In genomic region chr22:21735198-21736083, GRCh38 we compare ENCODE assay signal across 1 cellular context.
TF ChIP-seq lines count a peak whose summit lies in the region.

TSS of gene YPEL1 (minus strand) at chr22:21735794. CDS start at chr22:21710744, 25,050 bp downstream.

TF ChIP-seq in GM12878, 131 proteins besides CTCF, POLR2A, EP300 and RAD21 (continued from another document and continues in another):
- TF ChIP-seq, protein P1, sequence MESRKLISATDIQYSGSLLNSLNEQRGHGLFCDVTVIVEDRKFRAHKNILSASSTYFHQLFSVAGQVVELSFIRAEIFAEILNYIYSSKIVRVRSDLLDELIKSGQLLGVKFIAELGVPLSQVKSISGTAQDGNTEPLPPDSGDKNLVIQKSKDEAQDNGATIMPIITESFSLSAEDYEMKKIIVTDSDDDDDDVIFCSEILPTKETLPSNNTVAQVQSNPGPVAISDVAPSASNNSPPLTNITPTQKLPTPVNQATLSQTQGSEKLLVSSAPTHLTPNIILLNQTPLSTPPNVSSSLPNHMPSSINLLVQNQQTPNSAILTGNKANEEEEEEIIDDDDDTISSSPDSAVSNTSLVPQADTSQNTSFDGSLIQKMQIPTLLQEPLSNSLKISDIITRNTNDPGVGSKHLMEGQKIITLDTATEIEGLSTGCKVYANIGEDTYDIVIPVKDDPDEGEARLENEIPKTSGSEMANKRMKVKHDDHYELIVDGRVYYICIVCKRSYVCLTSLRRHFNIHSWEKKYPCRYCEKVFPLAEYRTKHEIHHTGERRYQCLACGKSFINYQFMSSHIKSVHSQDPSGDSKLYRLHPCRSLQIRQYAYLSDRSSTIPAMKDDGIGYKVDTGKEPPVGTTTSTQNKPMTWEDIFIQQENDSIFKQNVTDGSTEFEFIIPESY (IDR thresholded peaks at IDR 0.05), result no peak
- TF ChIP-seq ZNF207 (IDR thresholded peaks at IDR 0.05; ENCODE audit: borderline replicate concordance) (no peak), EGR1 (IDR thresholded peaks at IDR 0.05; ENCODE audit: borderline replicate concordance in 1 of 2, low read depth in 2 of 2, low read length in 2 of 2) (peak in 1 of 2 experiments; percentile 72; a peak in 1 of 3 replicates), SPI1 (IDR thresholded peaks at IDR 0.05; ENCODE audit: borderline replicate concordance, insufficient read depth, low read depth, low read length) (no peak), MAX (IDR thresholded peaks at IDR 0.05; ENCODE audit: low read depth, low read length) (peak; percentile 88), JUNB (IDR thresholded peaks at IDR 0.05) (no peak), POLR2AphosphoS5 (IDR thresholded peaks at IDR 0.05; ENCODE audit: low read length) (no peak), FOXK2 (IDR thresholded peaks at IDR 0.05) (no peak), TCF12 (IDR thresholded peaks at IDR 0.05; ENCODE audit: low read depth, low read length) (peak; percentile 84), SMC3 (IDR thresholded peaks at IDR 0.05; ENCODE audit: borderline replicate concordance, low read length) (no peak), TBL1XR1 (IDR thresholded peaks at IDR 0.05; ENCODE audit: low read depth, low read length) (no peak), YY1 (IDR thresholded peaks at IDR 0.05; ENCODE audit: low read depth, low read length) (0 out of 2 replicates have a peak, but pooled peaks have one; percentile 32), RB1 (IDR thresholded peaks at IDR 0.05; ENCODE audit: borderline replicate concordance) (peak; percentile 84; the same call in 1 of the 2 replicates), REST (IDR thresholded peaks at IDR 0.05; ENCODE audit: low read depth, low read length) (no peak), POLR2AphosphoS2 (IDR thresholded peaks at IDR 0.05; ENCODE audit: low read depth, low read length) (no peak), IRF4 (IDR thresholded peaks at IDR 0.05; ENCODE audit: low read depth, low read length) (no peak), BCL11A (IDR thresholded peaks at IDR 0.05; ENCODE audit: low read depth, low read length) (no peak), SUZ12 (IDR thresholded peaks at IDR 0.05; ENCODE audit: unreplicated experiment) (no peak), KLF5 (IDR thresholded peaks at IDR 0.05; ENCODE audit: partially characterized antibody) (no peak), TARDBP (IDR thresholded peaks at IDR 0.05; ENCODE audit: borderline replicate concordance) (no peak), ESRRA (IDR thresholded peaks at IDR 0.05; ENCODE audit: low read length) (no peak), HDGF (IDR thresholded peaks at IDR 0.05) (no peak), RFX5 (IDR thresholded peaks at IDR 0.05; ENCODE audit: low read depth, low read length) (no peak), ZNF217 (IDR thresholded peaks at IDR 0.05) (peak; percentile 66; the same call in 1 of the 2 replicates), WRNIP1 (IDR thresholded peaks at IDR 0.05; ENCODE audit: borderline replicate concordance, low read depth, low read length) (no peak), TAF1 (IDR thresholded peaks at IDR 0.05; ENCODE audit: borderline replicate concordance, low read depth, low read length) (no peak), ZNF384 (IDR thresholded peaks at IDR 0.05; ENCODE audit: borderline replicate concordance, low read depth, low read length) (no peak), HDAC2 (IDR thresholded peaks at IDR 0.05) (no peak), PAX5 (IDR thresholded peaks at IDR 0.05; ENCODE audit: borderline replicate concordance, low read depth, low read length) (no peak), BRCA1 (IDR thresholded peaks at IDR 0.05; ENCODE audit: low read depth, low read length) (no peak), NRF1 (conservative IDR thresholded peaks at IDR 0.05; ENCODE audit: low read depth, low read length) (no peak), JUND (IDR thresholded peaks at IDR 0.05; ENCODE audit: low read depth, low read length) (no peak), IKZF2 (IDR thresholded peaks at IDR 0.05) (peak; percentile 37 to 46; a peak in 1 of 4 replicates), LARP7 (IDR thresholded peaks at IDR 0.05) (peak; percentile 62), CBFB (IDR thresholded peaks at IDR 0.05; ENCODE audit: low read depth) (no peak), BCL3 (IDR thresholded peaks at IDR 0.05; ENCODE audit: borderline replicate concordance, insufficient read depth, low read depth, low read length, poor library complexity, severe bottlenecking) (no peak), GATAD2B (conservative IDR thresholded peaks at IDR 0.05; ENCODE audit: low read depth) (peak; percentile 69), GABPA (IDR thresholded peaks at IDR 0.05; ENCODE audit: low read depth) (no peak), CBX5 (IDR thresholded peaks at IDR 0.05; ENCODE audit: low read depth) (no peak), MYC (IDR thresholded peaks at IDR 0.05; ENCODE audit: insufficient read depth, insufficient read length, insufficient replicate concordance, low read length, severe bottlenecking) (no peak), SUPT20H (IDR thresholded peaks at IDR 0.05; ENCODE audit: borderline replicate concordance, control insufficient read depth, low read depth, low read length) (no peak), ZZZ3 (IDR thresholded peaks at IDR 0.05; ENCODE audit: control insufficient read depth, insufficient read length, low read depth) (no peak)
- TF ChIP-seq, protein P2, sequence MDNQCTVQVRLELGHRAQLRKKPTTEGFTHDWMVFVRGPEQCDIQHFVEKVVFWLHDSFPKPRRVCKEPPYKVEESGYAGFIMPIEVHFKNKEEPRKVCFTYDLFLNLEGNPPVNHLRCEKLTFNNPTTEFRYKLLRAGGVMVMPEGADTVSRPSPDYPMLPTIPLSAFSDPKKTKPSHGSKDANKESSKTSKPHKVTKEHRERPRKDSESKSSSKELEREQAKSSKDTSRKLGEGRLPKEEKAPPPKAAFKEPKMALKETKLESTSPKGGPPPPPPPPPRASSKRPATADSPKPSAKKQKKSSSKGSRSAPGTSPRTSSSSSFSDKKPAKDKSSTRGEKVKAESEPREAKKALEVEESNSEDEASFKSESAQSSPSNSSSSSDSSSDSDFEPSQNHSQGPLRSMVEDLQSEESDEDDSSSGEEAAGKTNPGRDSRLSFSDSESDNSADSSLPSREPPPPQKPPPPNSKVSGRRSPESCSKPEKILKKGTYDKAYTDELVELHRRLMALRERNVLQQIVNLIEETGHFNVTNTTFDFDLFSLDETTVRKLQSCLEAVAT (IDR thresholded peaks at IDR 0.05), result no peak
- TF ChIP-seq, protein P3, sequence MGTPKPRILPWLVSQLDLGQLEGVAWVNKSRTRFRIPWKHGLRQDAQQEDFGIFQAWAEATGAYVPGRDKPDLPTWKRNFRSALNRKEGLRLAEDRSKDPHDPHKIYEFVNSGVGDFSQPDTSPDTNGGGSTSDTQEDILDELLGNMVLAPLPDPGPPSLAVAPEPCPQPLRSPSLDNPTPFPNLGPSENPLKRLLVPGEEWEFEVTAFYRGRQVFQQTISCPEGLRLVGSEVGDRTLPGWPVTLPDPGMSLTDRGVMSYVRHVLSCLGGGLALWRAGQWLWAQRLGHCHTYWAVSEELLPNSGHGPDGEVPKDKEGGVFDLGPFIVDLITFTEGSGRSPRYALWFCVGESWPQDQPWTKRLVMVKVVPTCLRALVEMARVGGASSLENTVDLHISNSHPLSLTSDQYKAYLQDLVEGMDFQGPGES (IDR thresholded peaks at IDR 0.05), result 0 out of 2 replicates have a peak, but pooled peaks have one; percentile 3
- TF ChIP-seq, protein P4, sequence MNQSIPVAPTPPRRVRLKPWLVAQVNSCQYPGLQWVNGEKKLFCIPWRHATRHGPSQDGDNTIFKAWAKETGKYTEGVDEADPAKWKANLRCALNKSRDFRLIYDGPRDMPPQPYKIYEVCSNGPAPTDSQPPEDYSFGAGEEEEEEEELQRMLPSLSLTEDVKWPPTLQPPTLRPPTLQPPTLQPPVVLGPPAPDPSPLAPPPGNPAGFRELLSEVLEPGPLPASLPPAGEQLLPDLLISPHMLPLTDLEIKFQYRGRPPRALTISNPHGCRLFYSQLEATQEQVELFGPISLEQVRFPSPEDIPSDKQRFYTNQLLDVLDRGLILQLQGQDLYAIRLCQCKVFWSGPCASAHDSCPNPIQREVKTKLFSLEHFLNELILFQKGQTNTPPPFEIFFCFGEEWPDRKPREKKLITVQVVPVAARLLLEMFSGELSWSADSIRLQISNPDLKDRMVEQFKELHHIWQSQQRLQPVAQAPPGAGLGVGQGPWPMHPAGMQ (IDR thresholded peaks at IDR 0.05; ENCODE audit: borderline replicate concordance), result no peak
- TF ChIP-seq, protein P5, sequence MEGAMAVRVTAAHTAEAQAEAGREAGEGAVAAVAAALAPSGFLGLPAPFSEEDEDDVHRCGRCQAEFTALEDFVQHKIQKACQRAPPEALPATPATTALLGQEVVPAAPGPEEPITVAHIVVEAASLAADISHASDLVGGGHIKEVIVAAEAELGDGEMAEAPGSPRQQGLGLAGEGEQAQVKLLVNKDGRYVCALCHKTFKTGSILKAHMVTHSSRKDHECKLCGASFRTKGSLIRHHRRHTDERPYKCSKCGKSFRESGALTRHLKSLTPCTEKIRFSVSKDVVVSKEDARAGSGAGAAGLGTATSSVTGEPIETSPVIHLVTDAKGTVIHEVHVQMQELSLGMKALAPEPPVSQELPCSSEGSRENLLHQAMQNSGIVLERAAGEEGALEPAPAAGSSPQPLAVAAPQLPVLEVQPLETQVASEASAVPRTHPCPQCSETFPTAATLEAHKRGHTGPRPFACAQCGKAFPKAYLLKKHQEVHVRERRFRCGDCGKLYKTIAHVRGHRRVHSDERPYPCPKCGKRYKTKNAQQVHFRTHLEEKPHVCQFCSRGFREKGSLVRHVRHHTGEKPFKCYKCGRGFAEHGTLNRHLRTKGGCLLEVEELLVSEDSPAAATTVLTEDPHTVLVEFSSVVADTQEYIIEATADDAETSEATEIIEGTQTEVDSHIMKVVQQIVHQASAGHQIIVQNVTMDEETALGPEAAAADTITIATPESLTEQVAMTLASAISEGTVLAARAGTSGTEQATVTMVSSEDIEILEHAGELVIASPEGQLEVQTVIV (IDR thresholded peaks at IDR 0.05; ENCODE audit: borderline replicate concordance, partially characterized antibody), result no peak
- TF ChIP-seq, protein P6, sequence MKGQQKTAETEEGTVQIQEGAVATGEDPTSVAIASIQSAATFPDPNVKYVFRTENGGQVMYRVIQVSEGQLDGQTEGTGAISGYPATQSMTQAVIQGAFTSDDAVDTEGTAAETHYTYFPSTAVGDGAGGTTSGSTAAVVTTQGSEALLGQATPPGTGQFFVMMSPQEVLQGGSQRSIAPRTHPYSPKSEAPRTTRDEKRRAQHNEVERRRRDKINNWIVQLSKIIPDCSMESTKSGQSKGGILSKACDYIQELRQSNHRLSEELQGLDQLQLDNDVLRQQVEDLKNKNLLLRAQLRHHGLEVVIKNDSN (IDR thresholded peaks at IDR 0.05; ENCODE audit: borderline replicate concordance, extremely low read length, insufficient read depth, low read depth, low read length), result peak; percentile 85
- TF ChIP-seq, protein P7, sequence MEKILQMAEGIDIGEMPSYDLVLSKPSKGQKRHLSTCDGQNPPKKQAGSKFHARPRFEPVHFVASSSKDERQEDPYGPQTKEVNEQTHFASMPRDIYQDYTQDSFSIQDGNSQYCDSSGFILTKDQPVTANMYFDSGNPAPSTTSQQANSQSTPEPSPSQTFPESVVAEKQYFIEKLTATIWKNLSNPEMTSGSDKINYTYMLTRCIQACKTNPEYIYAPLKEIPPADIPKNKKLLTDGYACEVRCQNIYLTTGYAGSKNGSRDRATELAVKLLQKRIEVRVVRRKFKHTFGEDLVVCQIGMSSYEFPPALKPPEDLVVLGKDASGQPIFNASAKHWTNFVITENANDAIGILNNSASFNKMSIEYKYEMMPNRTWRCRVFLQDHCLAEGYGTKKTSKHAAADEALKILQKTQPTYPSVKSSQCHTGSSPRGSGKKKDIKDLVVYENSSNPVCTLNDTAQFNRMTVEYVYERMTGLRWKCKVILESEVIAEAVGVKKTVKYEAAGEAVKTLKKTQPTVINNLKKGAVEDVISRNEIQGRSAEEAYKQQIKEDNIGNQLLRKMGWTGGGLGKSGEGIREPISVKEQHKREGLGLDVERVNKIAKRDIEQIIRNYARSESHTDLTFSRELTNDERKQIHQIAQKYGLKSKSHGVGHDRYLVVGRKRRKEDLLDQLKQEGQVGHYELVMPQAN (conservative IDR thresholded peaks at IDR 0.05), result peak; percentile 90
- TF ChIP-seq, protein P8, sequence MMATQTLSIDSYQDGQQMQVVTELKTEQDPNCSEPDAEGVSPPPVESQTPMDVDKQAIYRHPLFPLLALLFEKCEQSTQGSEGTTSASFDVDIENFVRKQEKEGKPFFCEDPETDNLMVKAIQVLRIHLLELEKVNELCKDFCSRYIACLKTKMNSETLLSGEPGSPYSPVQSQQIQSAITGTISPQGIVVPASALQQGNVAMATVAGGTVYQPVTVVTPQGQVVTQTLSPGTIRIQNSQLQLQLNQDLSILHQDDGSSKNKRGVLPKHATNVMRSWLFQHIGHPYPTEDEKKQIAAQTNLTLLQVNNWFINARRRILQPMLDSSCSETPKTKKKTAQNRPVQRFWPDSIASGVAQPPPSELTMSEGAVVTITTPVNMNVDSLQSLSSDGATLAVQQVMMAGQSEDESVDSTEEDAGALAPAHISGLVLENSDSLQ (IDR thresholded peaks at IDR 0.05), result 0 out of 2 replicates have a peak, but pooled peaks have one; percentile 30
